Comparison of ENCODE assay signal across 16 cellular contexts in the genomic region with DNA sequence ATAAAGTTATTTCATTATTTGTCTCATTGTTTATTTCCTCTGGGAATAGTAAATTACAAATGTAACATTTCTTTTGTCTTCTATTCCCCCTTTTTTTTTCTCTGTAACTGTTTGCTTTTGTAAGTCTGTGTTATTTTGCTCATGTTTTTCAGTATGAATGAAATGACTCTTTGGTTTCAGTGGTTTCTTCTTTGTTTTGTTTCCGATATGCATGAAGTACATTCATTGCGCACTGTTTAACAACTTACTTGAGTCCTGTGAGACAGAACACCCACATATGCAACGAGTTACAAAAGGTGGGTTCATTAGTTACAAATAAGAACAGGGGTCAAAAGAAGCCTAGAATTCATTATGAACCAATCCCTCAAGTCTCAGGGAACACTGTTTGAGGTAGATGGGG.
DNase-seq lines count a peak whose midpoint lies in the region; ATAC-seq and TF ChIP-seq lines count a peak whose summit lies in the region.
"Had no signal": no experiment of that assay in that cellular context is flagged by ENCODE, and none has a peak within 500 bp of the region (broad histone marks: within the 10 kb centered on the region; RNA-seq: fewer than 3 reads in every experiment).

No MANE protein-coding gene starts in this region.

- no peaks in the 10 kb centered on the region for H3K36me3 Mint-ChIP-seq in T-helper 17 cell (ENCODE audit: low read depth)
- H3K36me3 Mint-ChIP-seq: neural progenitor cell had no signal

- TF ChIP-seq CTCF in GM10266 (IDR thresholded peaks at IDR 0.05; ENCODE audit: control insufficient read depth, insufficient read depth, low read depth, missing control alignments) (no peak), coronary artery (IDR thresholded peaks at IDR 0.05) (no peak)

- ATAC-seq in GM19035 (IDR thresholded peaks at IDR 0.05; ENCODE audit: unreplicated experiment): peak; percentile 99
- peak; percentile 89 for ATAC-seq in HG02588 (IDR thresholded peaks at IDR 0.05; ENCODE audit: unreplicated experiment)
- ATAC-seq in HG03159 (IDR thresholded peaks at IDR 0.05; ENCODE audit: unreplicated experiment): peak; percentile 83
- ATAC-seq in T-helper 17 cell: no peak
- ATAC-seq: A549, left ventricle myocardium superior had no signal

- no peak overlapping the region for H3K27ac ChIP-seq in coronary artery
- H3K27ac ChIP-seq: A549, neural progenitor cell, SK-N-MC, upper lobe of left lung had no signal

- no peak overlapping the region for H3K4me3 Mint-ChIP-seq in T-helper 17 cell
- H3K4me3 Mint-ChIP-seq: neural progenitor cell had no signal

- no peak overlapping the region for H3K27ac Mint-ChIP-seq in T-helper 17 cell
- H3K27ac Mint-ChIP-seq: neural progenitor cell had no signal

- no peaks in the 10 kb centered on the region for H3K4me1 Mint-ChIP-seq in T-helper 17 cell
- H3K4me1 Mint-ChIP-seq: neural progenitor cell had no signal

- DNase-seq in GM10266 (ENCODE audit: extremely low spot score) (peak; percentile 21), anterior cingulate cortex (lab: John Stamatoyannopoulos, UW) (no peak), T-helper 17 cell (no peak), coronary artery (ENCODE audit: low spot score) (no peak)
- DNase-seq in stimulated activated CD4-positive, alpha-beta T cell treated with anti-CD3 and anti-CD28 coated beads, Interleukin-2, amount 100 ng/mL, for 24 hours: no peak
- DNase-seq: Caco-2, head of caudate nucleus, left ventricle myocardium superior, NCI-H1436 treated with DMSO at 0.1 percent for 48 hours, upper lobe of left lung had no signal

- H3K9me3 ChIP-seq in T-helper 17 cell (ENCODE audit: control insufficient read depth, low read length, poor library complexity, severe bottlenecking): no peaks in the 10 kb centered on the region
- H3K9me3 ChIP-seq: A549, Caco-2, upper lobe of left lung had no signal

- no peaks in the 10 kb centered on the region for H3K27me3 Mint-ChIP-seq in T-helper 17 cell

- no peak overlapping the region for H3K4me3 ChIP-seq in coronary artery
- H3K4me3 ChIP-seq: A549, neural progenitor cell, SK-N-MC, upper lobe of left lung had no signal
